8 cellular contexts compared by ENCODE assay signal in genomic region chr6:19999319-20000191, GRCh38.
DNase-seq lines count a peak whose midpoint lies in the region; ATAC-seq and TF ChIP-seq lines count a peak whose summit lies in the region.

No MANE protein-coding gene starts in this region.

- H3K18ac ChIP-seq in mesendoderm (ENCODE audit: low read length) = no peak overlapping the region

- H3K79me1 ChIP-seq in mesendoderm (ENCODE audit: low read length) = no peaks in the 10 kb centered on the region

- no peak overlapping the region for H3K4ac ChIP-seq in mesendoderm (ENCODE audit: low read depth, low read length)

- no CpG with 5 or more reads among the region's 7 CpGs for WGBS in mesendoderm (ENCODE audit: extremely low coverage, insufficient coverage, low lambda C conversion rate)

- no peak overlapping the region for H3K56ac ChIP-seq in mesendoderm (ENCODE audit: low read length)

- no peak overlapping the region for H4K5ac ChIP-seq in mesendoderm (ENCODE audit: low read length)

- no peaks in the 10 kb centered on the region for H3K4me1 ChIP-seq in mesendoderm (ENCODE audit: control insufficient read depth, low read depth, low read length)

- H3K4me3 ChIP-seq in mesendoderm (ENCODE audit: low read length) = no peak overlapping the region

- no peaks in the 10 kb centered on the region for H3K36me3 Mint-ChIP-seq in Calu3 (ENCODE audit: insufficient read depth, unreplicated experiment)

- H2AK5ac ChIP-seq in mesendoderm (ENCODE audit: low read length) = no peak overlapping the region

- no peak overlapping the region for H2BK120ac ChIP-seq in mesendoderm (ENCODE audit: low read depth, low read length)

- no peak overlapping the region for H3K4me3 Mint-ChIP-seq in Calu3 (ENCODE audit: low read depth, unreplicated experiment)

- H3K9me3 Mint-ChIP-seq in Calu3 (ENCODE audit: low read depth, unreplicated experiment) = peaks cover 3% of the 10 kb centered on the region

- H3K4me2 ChIP-seq in mesendoderm (ENCODE audit: low read length) = no peak overlapping the region

- no peak overlapping the region for H2BK15ac ChIP-seq in mesendoderm (replicated peaks; ENCODE audit: low read depth)

- no peaks in the 10 kb centered on the region for H3K79me2 ChIP-seq in mesendoderm (ENCODE audit: control insufficient read depth, insufficient read depth, low read length)

- ATAC-seq in GM19395 (IDR thresholded peaks at IDR 0.05; ENCODE audit: unreplicated experiment) (peak; percentile 95), HG03342 (IDR thresholded peaks at IDR 0.05; ENCODE audit: unreplicated experiment) (peak; percentile 97)

- H3K36me3 ChIP-seq in mesendoderm (ENCODE audit: control insufficient read depth, insufficient read depth, low read length) = no peaks in the 10 kb centered on the region

- H3K23ac ChIP-seq in mesendoderm (ENCODE audit: low read length) = no peak overlapping the region

- H3K27ac ChIP-seq in mesendoderm (ENCODE audit: low read depth, low read length) = no peak overlapping the region

- H3K27me3 Mint-ChIP-seq in Calu3 (ENCODE audit: unreplicated experiment) = peaks cover 59% of the 10 kb centered on the region

- no peak overlapping the region for H3K27ac Mint-ChIP-seq in Calu3 (ENCODE audit: unreplicated experiment)

- intact Hi-C loops in Calu3 (cut with micrococcal nuclease; ENCODE audit: unreplicated experiment) = no loop called here

- BruUV-seq in Calu3 (replicated peaks; lab: Mats Ljungman, UMichigan) = no TSS peak

- no peak overlapping the region for H4K8ac ChIP-seq in mesendoderm (ENCODE audit: low read depth, low read length)

- TF ChIP-seq CTCF in Calu3 (IDR thresholded peaks at IDR 0.05; ENCODE audit: unreplicated experiment) = no peak

- DNase-seq in Calu3 (peak; percentile 45), RKO (ENCODE audit: low spot score) (peak; percentile 73), mesendoderm (peak; percentile 53), islet precursor cell (no peak), AG08395 (ENCODE audit: low spot score) (no peak), NCI-H2227 (lab: John Stamatoyannopoulos, UW; ENCODE audit: unreplicated experiment) (no peak)

- H3K27me3 ChIP-seq in mesendoderm (ENCODE audit: insufficient read depth, low read length, poor library complexity) = no peaks in the 10 kb centered on the region

- no peak overlapping the region for H3K9ac ChIP-seq in mesendoderm (ENCODE audit: low read length)

- CTCF ChIA-PET in Calu3 (lab: Charles Lee) = no interaction called here

- H2BK5ac ChIP-seq in mesendoderm (ENCODE audit: low read length) = no peak overlapping the region

- H3K4me1 Mint-ChIP-seq in Calu3 (ENCODE audit: low read depth, unreplicated experiment) = no peaks in the 10 kb centered on the region

Comparison
In these comparisons a context has a peak if more than half of its experiments do, and no peak if none do; other contexts are left out.
1. DNase-seq: peak in Calu3 (single experiment), RKO (single experiment) and mesendoderm (single experiment); none in islet precursor cell (single experiment), AG08395 (single experiment) and NCI-H2227 (single experiment).